8 cellular contexts compared by ENCODE assay signal in the genomic region with DNA sequence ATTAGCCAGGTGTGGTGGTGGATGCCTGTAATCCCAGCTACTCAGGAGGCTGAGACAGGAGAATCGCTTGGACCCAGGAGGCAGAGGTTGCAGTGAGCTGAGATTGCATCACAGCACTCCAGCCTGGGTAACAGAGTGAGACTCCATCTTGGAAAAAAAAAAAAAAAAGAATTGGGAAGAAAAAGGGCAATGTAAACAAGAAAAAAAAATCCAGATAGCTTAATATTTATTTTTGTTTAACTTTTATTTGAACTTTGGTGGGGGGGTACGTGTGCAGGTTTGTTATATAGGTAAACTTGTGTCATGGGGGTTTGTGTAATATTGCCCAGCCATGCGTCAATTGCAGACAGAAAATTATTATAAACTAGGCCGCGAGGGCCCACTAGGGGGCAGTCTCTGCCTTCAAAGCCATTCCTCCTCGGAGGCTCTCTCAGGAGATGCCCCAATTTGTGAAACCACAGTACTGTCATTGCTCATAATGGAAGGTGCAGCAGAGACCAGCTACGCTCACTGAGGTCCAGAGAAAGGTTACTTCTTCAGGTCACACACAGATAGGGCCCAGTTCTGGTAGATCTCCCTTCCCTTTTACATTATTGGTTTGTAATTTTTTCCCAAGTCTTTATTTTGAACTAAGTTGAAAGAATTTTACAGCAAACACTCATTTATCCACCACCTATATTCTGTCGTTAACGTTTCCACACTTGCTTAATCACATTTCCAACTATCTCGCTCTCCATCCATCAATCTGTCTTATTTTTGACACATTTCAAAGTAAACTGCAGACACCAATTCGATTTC.
A peak's percentile ranks its signal among the peaks of the same experiment; 100 is the strongest.
DNase-seq lines count a peak whose midpoint lies in the region; ATAC-seq and TF ChIP-seq lines count a peak whose summit lies in the region.

No MANE protein-coding gene starts in this region.

- TF ChIP-seq CTCF in MM.1S (IDR thresholded peaks at IDR 0.05; ENCODE audit: low read length) (peak; percentile 75), gastrocnemius medialis (IDR thresholded peaks at IDR 0.05 in 4 of 5, conservative IDR thresholded peaks at IDR 0.05 in 1 of 5) (peak in 3 of 5 experiments; percentile 25 to 44 (median 40))

- H3K36me3 ChIP-seq in MM.1S (replicated peaks; ENCODE audit: insufficient read depth, low read length) (no peaks in the 10 kb centered on the region), gastrocnemius medialis (no peaks in the 10 kb centered on the region)

- DNase-seq in AML-193 (lab: John Stamatoyannopoulos, UW), result peak; percentile 57 to 66
- DNase-seq in MM.1S, result peak; percentile 74
- peak; percentile 60 for DNase-seq in SW480 (ENCODE audit: low spot score)
- peak; percentile 87 for DNase-seq in activated naive CD8-positive, alpha-beta T cell treated with anti-CD3 and anti-CD28 coated beads, Interleukin-2, amount 50 U/mL, for 24 hours
- peak; percentile 67 for DNase-seq in left ventricle myocardium superior
- no peak for DNase-seq in gastrocnemius medialis

- H3K9me2 ChIP-seq in MM.1S (replicated peaks; ENCODE audit: insufficient read depth, low read length), result no peaks in the 10 kb centered on the region

- intact Hi-C loops in left ventricle myocardium superior (cut with micrococcal nuclease), result loop anchor here (5.0 to 10.0 kb wide), 2 partner anchors 213 to 460 kb away; partner anchors contain the start of gene CACNG3
- intact Hi-C loops in gastrocnemius medialis (cut with DNase I; ENCODE audit: low total_unique reads), result loop anchor here (10.0 kb wide), 1 partner anchor 463 kb away; no protein-coding TSS in a partner anchor

- H2AFZ ChIP-seq in MM.1S (ENCODE audit: low read length), result no peak overlapping the region

- no peak overlapping the region for H3K9ac ChIP-seq in MM.1S (ENCODE audit: low read length)

- H3F3A ChIP-seq in MM.1S (ENCODE audit: insufficient read depth, low read length), result no peaks in the 10 kb centered on the region

- no peaks in the 10 kb centered on the region for H3K79me2 ChIP-seq in MM.1S (ENCODE audit: low read length)

- H3K4me2 ChIP-seq in MM.1S (ENCODE audit: low read depth, low read length), result no peak overlapping the region

- in situ Hi-C loops in gastrocnemius medialis (cut with MboI; ENCODE audit: low sequenced_read_pairs in 4 of 4), result loop anchor here in 2 of 4 donors (10.0 to 25.0 kb wide), 2 partner anchors 405 to 463 kb away; partner anchors contain the start of genes DCTN5 (in 1 of the 2) and PALB2 (in 1 of the 2)

- H3K4me1 ChIP-seq in MM.1S (ENCODE audit: low read length), result no peaks in the 10 kb centered on the region
- H3K4me1 ChIP-seq in gastrocnemius medialis, result no peaks in the 10 kb centered on the region

- TF ChIP-seq POLR2A in gastrocnemius medialis (IDR thresholded peaks at IDR 0.05), result no peak

- peaks cover 10% of the 10 kb centered on the region for H3K4me1 Mint-ChIP-seq in activated naive CD8-positive, alpha-beta T cell treated with anti-CD3 and anti-CD28 coated beads, Interleukin-2, amount 50 U/mL, for 24 hours

- no peak overlapping the region for H3K4me3 Mint-ChIP-seq in activated naive CD8-positive, alpha-beta T cell treated with anti-CD3 and anti-CD28 coated beads, Interleukin-2, amount 50 U/mL, for 24 hours

- H3K27me3 ChIP-seq in MM.1S (replicated peaks; ENCODE audit: insufficient read depth, low read length) (no peaks in the 10 kb centered on the region), gastrocnemius medialis (no peaks in the 10 kb centered on the region)

- no peaks in the 10 kb centered on the region for H3K9me3 Mint-ChIP-seq in activated naive CD8-positive, alpha-beta T cell treated with anti-CD3 and anti-CD28 coated beads, Interleukin-2, amount 50 U/mL, for 24 hours

- peaks cover 16% of the 10 kb centered on the region for H3K36me3 Mint-ChIP-seq in activated naive CD8-positive, alpha-beta T cell treated with anti-CD3 and anti-CD28 coated beads, Interleukin-2, amount 50 U/mL, for 24 hours (ENCODE audit: low read depth)

- H3K4me3 ChIP-seq in MM.1S (ENCODE audit: low read length) (no peak overlapping the region), gastrocnemius medialis (no peak overlapping the region)

- no peaks in the 10 kb centered on the region for H3K27me3 Mint-ChIP-seq in activated naive CD8-positive, alpha-beta T cell treated with anti-CD3 and anti-CD28 coated beads, Interleukin-2, amount 50 U/mL, for 24 hours

- H4K20me1 ChIP-seq in MM.1S (ENCODE audit: insufficient read depth, low read length), result no peaks in the 10 kb centered on the region

- no peak overlapping the region for H3K27ac Mint-ChIP-seq in activated naive CD8-positive, alpha-beta T cell treated with anti-CD3 and anti-CD28 coated beads, Interleukin-2, amount 50 U/mL, for 24 hours

- ATAC-seq in GM19035 (IDR thresholded peaks at IDR 0.05; ENCODE audit: unreplicated experiment) (peak; percentile 65), left ventricle myocardium superior (peak; percentile 53), gastrocnemius medialis (no peak), HG03097 (IDR thresholded peaks at IDR 0.05; ENCODE audit: low FRiP score, unreplicated experiment) (no peak)
- ATAC-seq in activated naive CD8-positive, alpha-beta T cell treated with anti-CD3 and anti-CD28 coated beads, Interleukin-2, amount 50 U/mL, for 24 hours, result peak; percentile 99

- H3K27ac ChIP-seq in MM.1S (ENCODE audit: low read length), result no peak overlapping the region
- H3K27ac ChIP-seq in gastrocnemius medialis, result no peak overlapping the region

- H3K9me3 ChIP-seq in MM.1S (replicated peaks; ENCODE audit: insufficient read depth, low read length), result no peaks in the 10 kb centered on the region
- H3K9me3 ChIP-seq in gastrocnemius medialis, result no peaks in the 10 kb centered on the region

Comparison
In these comparisons a context has a peak if more than half of its experiments do, and no peak if none do; other contexts are left out.
1. DNase-seq: peak in AML-193 (2 of 2), MM.1S (single experiment), SW480 (single experiment), activated naive CD8-positive, alpha-beta T cell treated with anti-CD3 and anti-CD28 coated beads, Interleukin-2, amount 50 U/mL, for 24 hours (single experiment) and left ventricle myocardium superior (single experiment); none in gastrocnemius medialis (0 of 2).
2. ATAC-seq: peak in GM19035 (single experiment), activated naive CD8-positive, alpha-beta T cell treated with anti-CD3 and anti-CD28 coated beads, Interleukin-2, amount 50 U/mL, for 24 hours (single experiment) and left ventricle myocardium superior (single experiment); none in gastrocnemius medialis (0 of 2) and HG03097 (single experiment).